ENCODE assay signal across 12 cellular contexts in genomic region chr7:98360221-98361124, GRCh38. TPM values are rescaled to one million over a fixed set of nuclear protein-coding genes. Genes with fewer than 3 reads are reported as not detected.
DNase-seq lines count a peak whose midpoint lies in the region; ATAC-seq lines count a peak whose summit lies in the region.
"Had no signal": no experiment of that assay in that cellular context is flagged by ENCODE, and none has a peak within 500 bp of the region (broad histone marks: within the 10 kb centered on the region; RNA-seq: fewer than 3 reads in every experiment).

No MANE protein-coding gene starts in this region.

- H3K9me3 Mint-ChIP-seq in stimulated activated effector memory CD8-positive, alpha-beta T cell treated with anti-CD3 and anti-CD28 coated beads, Interleukin-12 subunit alpha, Interleukin-12 subunit beta, amount 100 ng/mL, for 72 hours = no peaks in the 10 kb centered on the region

- DNase-seq in NCI-H1417 (lab: John Stamatoyannopoulos, UW) (peak in 2 of 3 experiments; percentile 18 to 37), NCI-H1417 treated with DMSO at 0.1 percent for 48 hours (lab: John Stamatoyannopoulos, UW) (no peak), T-helper 17 cell (no peak), islet precursor cell (peak; percentile 94), NCI-H128 (lab: John Stamatoyannopoulos, UW; ENCODE audit: unreplicated experiment) (no peak), hepatic stellate cell (ENCODE audit: low spot score) (no peak)
- DNase-seq in stimulated activated effector memory CD8-positive, alpha-beta T cell treated with anti-CD3 and anti-CD28 coated beads, Interleukin-12 subunit alpha, Interleukin-12 subunit beta, amount 100 ng/mL, for 72 hours (ENCODE audit: low spot score in 2 of 2) = no peak
- DNase-seq: activated naive CD4-positive, alpha-beta T cell; Karpas-422; stimulated activated CD4-positive, alpha-beta T cell treated with anti-CD3 and anti-CD28 coated beads, Interleukin-4, amount 100 ng/mL, for 4 hours had no signal

- no peaks in the 10 kb centered on the region for H3K9me3 ChIP-seq in T-helper 17 cell (ENCODE audit: control insufficient read depth, low read length, poor library complexity, severe bottlenecking)
- H3K9me3 ChIP-seq: tibial nerve had no signal

- no peak for ATAC-seq in T-helper 17 cell
- peak; percentile 24 for ATAC-seq in stimulated activated effector memory CD8-positive, alpha-beta T cell treated with anti-CD3 and anti-CD28 coated beads, Interleukin-12 subunit alpha, Interleukin-12 subunit beta, amount 100 ng/mL, for 72 hours
- no peak for ATAC-seq in HG03565 (IDR thresholded peaks at IDR 0.05; ENCODE audit: unreplicated experiment)

- H3K4me3 Mint-ChIP-seq in T-helper 17 cell = no peak overlapping the region
- H3K4me3 Mint-ChIP-seq in stimulated activated effector memory CD8-positive, alpha-beta T cell treated with anti-CD3 and anti-CD28 coated beads, Interleukin-12 subunit alpha, Interleukin-12 subunit beta, amount 100 ng/mL, for 72 hours = no peak overlapping the region

- no peaks in the 10 kb centered on the region for H3K4me1 Mint-ChIP-seq in T-helper 17 cell
- H3K4me1 Mint-ChIP-seq in stimulated activated effector memory CD8-positive, alpha-beta T cell treated with anti-CD3 and anti-CD28 coated beads, Interleukin-12 subunit alpha, Interleukin-12 subunit beta, amount 100 ng/mL, for 72 hours = no peaks in the 10 kb centered on the region

- H3K36me3 Mint-ChIP-seq in T-helper 17 cell (ENCODE audit: low read depth) = no peaks in the 10 kb centered on the region
- no peaks in the 10 kb centered on the region for H3K36me3 Mint-ChIP-seq in stimulated activated effector memory CD8-positive, alpha-beta T cell treated with anti-CD3 and anti-CD28 coated beads, Interleukin-12 subunit alpha, Interleukin-12 subunit beta, amount 100 ng/mL, for 72 hours

- H3K27me3 Mint-ChIP-seq in T-helper 17 cell = no peaks in the 10 kb centered on the region

- H3K27ac Mint-ChIP-seq in T-helper 17 cell = peak overlapping the region; percentile 34
- no peak overlapping the region for H3K27ac Mint-ChIP-seq in stimulated activated effector memory CD8-positive, alpha-beta T cell treated with anti-CD3 and anti-CD28 coated beads, Interleukin-12 subunit alpha, Interleukin-12 subunit beta, amount 100 ng/mL, for 72 hours

RNA-seq across cellular contexts. Expression of gene BAIAP2L1, which starts 40.4 kb away (rescaled TPM):
- under 1 TPM; 0.55 to 0.82 TPM for total RNA-seq in T-helper 17 cell

Comparison
In these comparisons a context has a peak if more than half of its experiments do, and no peak if none do; other contexts are left out.
1. DNase-seq: peak in NCI-H1417 (2 of 3) and islet precursor cell (single experiment); none in NCI-H1417 treated with DMSO at 0.1 percent for 48 hours (single experiment), T-helper 17 cell (0 of 3), stimulated activated effector memory CD8-positive, alpha-beta T cell treated with anti-CD3 and anti-CD28 coated beads, Interleukin-12 subunit alpha, Interleukin-12 subunit beta, amount 100 ng/mL, for 72 hours (0 of 2), NCI-H128 (single experiment) and hepatic stellate cell (single experiment).